ENCODE assay signal across 36 cellular contexts in the genomic region with DNA sequence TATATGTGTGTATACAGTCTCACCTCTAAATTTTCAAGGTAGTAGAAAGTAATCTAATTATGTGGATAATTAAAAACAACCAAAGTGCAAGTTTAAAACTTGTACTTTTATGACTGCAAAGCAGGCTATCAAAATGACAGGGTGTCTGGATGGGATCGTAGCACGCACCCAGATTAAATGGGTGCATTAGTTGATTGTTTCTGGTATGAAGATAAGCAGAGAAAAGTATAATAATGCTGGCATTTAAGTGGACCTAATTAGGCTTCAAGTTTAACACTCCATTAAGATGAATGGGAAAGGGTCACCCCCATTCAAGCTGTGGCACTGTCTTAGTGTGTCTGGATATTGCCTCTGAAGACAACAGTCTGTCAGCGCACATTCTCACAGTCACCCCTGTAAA.
"Had no signal": no experiment of that assay in that cellular context is flagged by ENCODE, and none has a peak within 500 bp of the region (broad histone marks: within the 10 kb centered on the region; RNA-seq: fewer than 3 reads in every experiment).

No MANE protein-coding gene starts in this region.

- H3K27ac ChIP-seq: ascending aorta, body of pancreas, PC-9, RWPE1 had no signal

- ATAC-seq: activated CD4-positive, CD25-positive, alpha-beta regulatory T cell treated with anti-CD3 and anti-CD28 coated beads, Interleukin-2, amount 50 U/mL, for 24 hours; activated CD8-positive, alpha-beta T cell treated with anti-CD3 and anti-CD28 coated beads, Interleukin-2, amount 10 ng/mL, durations not matched to agents 7 days and 5 days; body of pancreas; Right ventricle myocardium inferior had no signal

- H3K9me3 ChIP-seq: ascending aorta, body of pancreas, MG63 had no signal

- H3K4me1 Mint-ChIP-seq: activated CD4-positive, alpha-beta T cell treated with anti-CD3 and anti-CD28 coated beads for 36 hours; activated CD4-positive, alpha-beta T cell treated with anti-CD3 and anti-CD28 coated beads, Interleukin-2, amount 10 ng/mL, durations not matched to agents 7 days and 5 days; activated naive CD4-positive, alpha-beta T cell treated with anti-CD3 and anti-CD28 coated beads, Interleukin-2, amount 50 U/mL, for 24 hours; activated naive CD8-positive, alpha-beta T cell treated with anti-CD3 and anti-CD28 coated beads, Interleukin-2, amount 10 ng/mL, durations not matched to agents 7 days and 5 days had no signal

- H3K4me1 ChIP-seq: ascending aorta, body of pancreas had no signal

- H3K4me3 ChIP-seq: ascending aorta, body of pancreas, MG63, PC-9 had no signal

- H3K4me2 ChIP-seq: PC-9 had no signal

- H3K27ac Mint-ChIP-seq: activated CD4-positive, alpha-beta T cell treated with anti-CD3 and anti-CD28 coated beads for 36 hours; activated CD4-positive, alpha-beta T cell treated with anti-CD3 and anti-CD28 coated beads, Interleukin-2, amount 10 ng/mL, durations not matched to agents 7 days and 5 days; activated CD8-positive, alpha-beta T cell treated with anti-CD3 and anti-CD28 coated beads, Interleukin-2, amount 10 ng/mL, durations not matched to agents 7 days and 5 days; activated naive CD4-positive, alpha-beta T cell treated with anti-CD3 and anti-CD28 coated beads, Interleukin-2, amount 50 U/mL, for 24 hours; activated naive CD8-positive, alpha-beta T cell treated with anti-CD3 and anti-CD28 coated beads, Interleukin-2, amount 10 ng/mL, durations not matched to agents 7 days and 5 days; activated T-cell treated with anti-CD3 and anti-CD28 coated beads, Interleukin-2, amount 50 U/mL, for 24 hours; activated T-helper 2 cell treated with anti-CD3 and anti-CD28 coated beads, Interferon-gamma antibody, Interleukin-2, Interleukin-4, amounts not matched to agents 10 μg/mL and 5 μg/mL and 100 μg/mL, durations not matched to agents 14 hours and 24 hours and 36 hours; WTC11 had no signal

- H2AFZ ChIP-seq: PC-9 had no signal

- H3K4me3 Mint-ChIP-seq: activated CD4-positive, alpha-beta T cell treated with anti-CD3 and anti-CD28 coated beads for 36 hours; activated CD4-positive, alpha-beta T cell treated with anti-CD3 and anti-CD28 coated beads, Interleukin-2, amount 10 ng/mL, durations not matched to agents 7 days and 5 days; activated CD8-positive, alpha-beta T cell treated with anti-CD3 and anti-CD28 coated beads, Interleukin-2, amount 10 ng/mL, durations not matched to agents 7 days and 5 days; activated naive CD4-positive, alpha-beta T cell treated with anti-CD3 and anti-CD28 coated beads, Interleukin-2, amount 50 U/mL, for 24 hours; activated naive CD8-positive, alpha-beta T cell treated with anti-CD3 and anti-CD28 coated beads, Interleukin-2, amount 10 ng/mL, durations not matched to agents 7 days and 5 days; activated T-cell treated with anti-CD3 and anti-CD28 coated beads, Interleukin-2, amount 50 U/mL, for 24 hours; WTC11 had no signal

- FAIRE-seq: bronchial epithelial cell, RCC 7860 had no signal

- DNase-seq: activated CD4-positive, alpha-beta T cell treated with anti-CD3 and anti-CD28 coated beads for 36 hours; activated CD4-positive, alpha-beta T cell treated with anti-CD3 and anti-CD28 coated beads, Interleukin-2, amount 10 ng/mL, durations not matched to agents 7 days and 5 days; activated CD4-positive, alpha-beta T cell treated with anti-CD3 and anti-CD28 coated beads, Interleukin-2, amount 50 U/mL, for 48 hours; activated CD8-positive, alpha-beta T cell treated with anti-CD3 and anti-CD28 coated beads, Interleukin-2, amount 10 ng/mL, durations not matched to agents 7 days and 5 days; activated gamma-delta T cell; activated naive CD4-positive, alpha-beta T cell treated with Interleukin-2 at 50 U/mL for 16 hours; activated naive CD8-positive, alpha-beta T cell treated with anti-CD3 and anti-CD28 coated beads, Interleukin-2, amount 10 ng/mL, durations not matched to agents 7 days and 5 days; activated T-cell treated with anti-CD3 and anti-CD28 coated beads, Interleukin-2, amount 50 U/mL, for 24 hours; amygdala; body of pancreas; caudate nucleus; cerebellar nuclear complex; Kasumi-1; MG63; NCI-H1048; NCI-H1105 treated with DMSO at 0.1 percent for 48 hours; NCI-H1436; NCI-H1694; NCI-H1930; NCI-H2081 treated with DMSO at 0.1 percent for 48 hours; NCI-H446 treated with DMSO at 0.1 percent for 48 hours; NCI-H524; NCI-H69; NK-92 treated with Interleukin-12 subunit alpha and Interleukin-12 subunit beta, amount 100 ng/mL, for 24 hours; PC-9; SIG-M5; T1000 had no signal

- H3K36me3 ChIP-seq: ascending aorta, MG63 had no signal

- H3K27me3 ChIP-seq: ascending aorta, body of pancreas, MG63 had no signal

- H3K36me3 Mint-ChIP-seq: activated naive CD4-positive, alpha-beta T cell treated with anti-CD3 and anti-CD28 coated beads, Interleukin-2, amount 50 U/mL, for 24 hours; activated naive CD8-positive, alpha-beta T cell treated with anti-CD3 and anti-CD28 coated beads, Interleukin-2, amount 10 ng/mL, durations not matched to agents 7 days and 5 days; WTC11 had no signal

- H3K9me3 Mint-ChIP-seq: activated CD4-positive, alpha-beta T cell treated with anti-CD3 and anti-CD28 coated beads, Interleukin-2, amount 10 ng/mL, durations not matched to agents 7 days and 5 days; activated naive CD4-positive, alpha-beta T cell treated with anti-CD3 and anti-CD28 coated beads, Interleukin-2, amount 50 U/mL, for 24 hours; activated naive CD8-positive, alpha-beta T cell treated with anti-CD3 and anti-CD28 coated beads, Interleukin-2, amount 10 ng/mL, durations not matched to agents 7 days and 5 days; activated T-cell treated with anti-CD3 and anti-CD28 coated beads, Interleukin-2, amount 50 U/mL, for 24 hours; activated T-helper 2 cell treated with anti-CD3 and anti-CD28 coated beads, Interferon-gamma antibody, Interleukin-2, Interleukin-4, amounts not matched to agents 10 μg/mL and 5 μg/mL and 100 μg/mL, durations not matched to agents 14 hours and 24 hours and 36 hours; WTC11 had no signal
